In genomic region chr9:122356627-122357026, GRCh38 we compare ENCODE assay signal across 12 cellular contexts. TPM values are rescaled to one million over a fixed set of nuclear protein-coding genes. Genes with fewer than 3 reads are reported as not detected.
A peak's percentile ranks its signal among the peaks of the same experiment; 100 is the strongest.
DNase-seq lines count a peak whose midpoint lies in the region; ATAC-seq, FAIRE-seq and TF ChIP-seq lines count a peak whose summit lies in the region.
"Had no signal": no experiment of that assay in that cellular context is flagged by ENCODE, and none has a peak within 500 bp of the region (broad histone marks: within the 10 kb centered on the region; RNA-seq: fewer than 3 reads in every experiment).

No MANE protein-coding gene starts in this region.

- H3K9me3 ChIP-seq in Loucy (ENCODE audit: insufficient read depth, low read depth, low read length), result no peaks in the 10 kb centered on the region
- no peaks in the 10 kb centered on the region; the same call in 1 of the 2 replicates for H3K9me3 ChIP-seq in K562 (replicated peaks; ENCODE audit: control insufficient read depth, insufficient read depth, low read depth, low read length)
- H3K9me3 ChIP-seq in upper lobe of left lung, result no peaks in the 10 kb centered on the region

- H3K79me2 ChIP-seq in Loucy (ENCODE audit: insufficient read depth, low read length) (no peaks in the 10 kb centered on the region), K562 (ENCODE audit: control insufficient read depth, insufficient read depth, low read length) (no peaks in the 10 kb centered on the region)

- intact Hi-C loops in K562 (cut with micrococcal nuclease), result no loop called here

- TF ChIP-seq RAD21 in K562 (CRISPR knock-in tag; conservative IDR thresholded peaks at IDR 0.05 in 1 of 2, IDR thresholded peaks at IDR 0.05 in 1 of 2), result peak in 1 of 2 experiments; percentile 21; a peak in 1 of 4 replicates

- H3K27me3 Mint-ChIP-seq in neural crest cell (ENCODE audit: low read depth), result peaks cover 11% of the 10 kb centered on the region
- H3K27me3 Mint-ChIP-seq in activated T-cell treated with anti-CD3 and anti-CD28 coated beads, Interleukin-2, amount 50 U/mL, for 72 hours (ENCODE audit: low read depth), result no peaks in the 10 kb centered on the region
- H3K27me3 Mint-ChIP-seq: activated naive CD4-positive, alpha-beta T cell treated with anti-CD3 and anti-CD28 coated beads, Interleukin-2, amount 50 U/mL, for 24 hours had no signal

- no peak overlapping the region for H3K27ac ChIP-seq in K562 (ENCODE audit: extremely low read depth, low read depth, low read length)
- no peak overlapping the region for H3K27ac ChIP-seq in upper lobe of left lung
- H3K27ac ChIP-seq: SK-N-MC had no signal

- DNase-seq in GM12864 (ENCODE audit: low read depth) (no peak), K562 (ENCODE audit: extremely low read depth in 1 of 4, low spot score in 3 of 4) (peak in 1 of 4 experiments; percentile 29), neural crest cell (ENCODE audit: low read depth, low spot score) (no peak), upper lobe of left lung (no peak)
- no peak for DNase-seq in activated T-cell treated with anti-CD3 and anti-CD28 coated beads, Interleukin-2, amount 50 U/mL, for 72 hours
- DNase-seq: DMS79, NCI-H510A treated with DMSO at 0.1 percent for 48 hours had no signal

- H4K20me1 ChIP-seq in Loucy (ENCODE audit: insufficient read depth, low read length, poor library complexity, severe bottlenecking) (no peaks in the 10 kb centered on the region), K562 (replicated peaks; ENCODE audit: control insufficient read depth, insufficient read depth, low read length) (no peaks in the 10 kb centered on the region)

- H3K27ac Mint-ChIP-seq in neural crest cell (ENCODE audit: unreplicated experiment), result no peak overlapping the region
- no peak overlapping the region for H3K27ac Mint-ChIP-seq in activated T-cell treated with anti-CD3 and anti-CD28 coated beads, Interleukin-2, amount 50 U/mL, for 72 hours
- H3K27ac Mint-ChIP-seq: activated naive CD4-positive, alpha-beta T cell treated with anti-CD3 and anti-CD28 coated beads, Interleukin-2, amount 50 U/mL, for 24 hours had no signal

- H3K4me1 Mint-ChIP-seq in neural crest cell, result no peaks in the 10 kb centered on the region
- H3K4me1 Mint-ChIP-seq in activated T-cell treated with anti-CD3 and anti-CD28 coated beads, Interleukin-2, amount 50 U/mL, for 72 hours (ENCODE audit: low read depth), result peaks cover 5% of the 10 kb centered on the region
- H3K4me1 Mint-ChIP-seq: activated naive CD4-positive, alpha-beta T cell treated with anti-CD3 and anti-CD28 coated beads, Interleukin-2, amount 50 U/mL, for 24 hours had no signal

- BruUV-seq in K562 (replicated peaks; lab: Mats Ljungman, UMichigan), result no TSS peak

- TF ChIP-seq POLR2A in K562 (conservative IDR thresholded peaks at IDR 0.05), result no peak
- TF ChIP-seq POLR2A in upper lobe of left lung (IDR thresholded peaks at IDR 0.05), result no peak

- in situ Hi-C loops in K562 (cut with MboI), result no loop called here

- ATAC-seq in K562, result peak; percentile 84
- no peak for ATAC-seq in upper lobe of left lung (ENCODE audit: low FRiP score in 2 of 2)
- ATAC-seq in HG03469 (IDR thresholded peaks at IDR 0.05; ENCODE audit: unreplicated experiment), result no peak
- ATAC-seq in GM18873 (IDR thresholded peaks at IDR 0.05; ENCODE audit: low FRiP score, unreplicated experiment), result no peak
- ATAC-seq in activated T-cell treated with anti-CD3 and anti-CD28 coated beads, Interleukin-2, amount 50 U/mL, for 72 hours (replicated peaks in 1 of 2), result no peak

- no peaks in the 10 kb centered on the region for H3K4me1 ChIP-seq in Loucy (ENCODE audit: insufficient read depth, low read length, poor library complexity, severe bottlenecking)
- H3K4me1 ChIP-seq in K562 (replicated peaks in 1 of 2; ENCODE audit: control insufficient read depth in 2 of 2, insufficient read depth in 2 of 2, low read length in 2 of 2), result peaks cover 0 to 3% of the 10 kb centered on the region in 2 experiments; a peak in 1 of 5 replicates
- no peaks in the 10 kb centered on the region for H3K4me1 ChIP-seq in upper lobe of left lung

- H3K4me3 Mint-ChIP-seq in neural crest cell, result no peak overlapping the region
- H3K4me3 Mint-ChIP-seq in activated T-cell treated with anti-CD3 and anti-CD28 coated beads, Interleukin-2, amount 50 U/mL, for 72 hours, result no peak overlapping the region
- H3K4me3 Mint-ChIP-seq: activated naive CD4-positive, alpha-beta T cell treated with anti-CD3 and anti-CD28 coated beads, Interleukin-2, amount 50 U/mL, for 24 hours had no signal

- no peaks in the 10 kb centered on the region for H3K9me2 ChIP-seq in Loucy (replicated peaks; ENCODE audit: low read depth, low read length)

- H3F3A ChIP-seq in Loucy (ENCODE audit: low read depth), result no peaks in the 10 kb centered on the region

- H3K9me1 ChIP-seq in K562 (ENCODE audit: control insufficient read depth, insufficient read depth, low read length), result no peaks in the 10 kb centered on the region

- H3K27me3 ChIP-seq in Loucy (ENCODE audit: insufficient read depth, low read length, poor library complexity, severe bottlenecking) (no peaks in the 10 kb centered on the region), K562 (ENCODE audit: control insufficient read depth in 2 of 2, insufficient read depth in 2 of 2, low read length in 2 of 2) (0 out of 5 replicates have a peak, but pooled peaks cover 0 to 6% of the 10 kb centered on the region in 2 experiments), upper lobe of left lung (no peaks in the 10 kb centered on the region)

- no peaks in the 10 kb centered on the region for H3K36me3 Mint-ChIP-seq in neural crest cell (ENCODE audit: low read depth)
- peaks cover 2 to 3% of the 10 kb centered on the region in 2 donors for H3K36me3 Mint-ChIP-seq in activated T-cell treated with anti-CD3 and anti-CD28 coated beads, Interleukin-2, amount 50 U/mL, for 72 hours (ENCODE audit: insufficient read depth in 2 of 2)

- no peak overlapping the region for H3K4me2 ChIP-seq in Loucy (ENCODE audit: low read depth, low read length, poor library complexity, severe bottlenecking)
- H3K4me2 ChIP-seq in K562 (ENCODE audit: insufficient read depth, low read length), result no peak overlapping the region

- H3K4me3 ChIP-seq in GM12864 (ENCODE audit: low read depth, low read length) (no peak overlapping the region), Loucy (ENCODE audit: low read length, poor library complexity, severe bottlenecking) (no peak overlapping the region), K562 (no peak overlapping the region), upper lobe of left lung (no peak overlapping the region)
- H3K4me3 ChIP-seq: SK-N-MC had no signal

- H3K9ac ChIP-seq in Loucy (ENCODE audit: low read depth, low read length, poor library complexity, severe bottlenecking) (no peak overlapping the region), K562 (ENCODE audit: insufficient read depth in 1 of 2, low read depth in 2 of 2, low read length in 2 of 2) (no peak overlapping the region)

- peaks cover 12% of the 10 kb centered on the region for H3K9me3 Mint-ChIP-seq in neural crest cell
- H3K9me3 Mint-ChIP-seq in activated T-cell treated with anti-CD3 and anti-CD28 coated beads, Interleukin-2, amount 50 U/mL, for 72 hours, result peaks cover 3 to 4% of the 10 kb centered on the region in 2 donors
- H3K9me3 Mint-ChIP-seq: activated naive CD4-positive, alpha-beta T cell treated with anti-CD3 and anti-CD28 coated beads, Interleukin-2, amount 50 U/mL, for 24 hours had no signal

- FAIRE-seq in K562 (lab: Jason Lieb, UNC), result peak; percentile 67

- CTCF ChIA-PET in K562 (lab: Yijun Ruan, JAX; ENCODE audit: low intra/inter-chr PET ratio), result no interaction called here

- H3K36me3 ChIP-seq in Loucy (ENCODE audit: insufficient read depth, low read length), result no peaks in the 10 kb centered on the region
- H3K36me3 ChIP-seq in K562 (ENCODE audit: control insufficient read depth, insufficient read depth, low read length), result no peaks in the 10 kb centered on the region
- H3K36me3 ChIP-seq in upper lobe of left lung, result no peaks in the 10 kb centered on the region

- POLR2A ChIA-PET in K562 (lab: Yijun Ruan, JAX), result interaction anchor here (1.1 kb wide), 2 partner anchors 17 to 232 kb away, joined by 4 to 7 read pairs; no protein-coding TSS in a partner anchor

- TF ChIP-seq CTCF in GM12864 (IDR thresholded peaks at IDR 0.05; ENCODE audit: low read depth, low read length, missing control alignments) (peak; percentile 47), Loucy (conservative IDR thresholded peaks at IDR 0.05; ENCODE audit: low read length) (peak; percentile 57), K562 (IDR thresholded peaks at IDR 0.05 in 2 of 3, conservative IDR thresholded peaks at IDR 0.05 in 1 of 3; ENCODE audit: insufficient read depth in 2 of 3, low read depth in 1 of 3, low read length in 3 of 3) (peak; percentile 52 to 63 (median 53)), neural crest cell (conservative IDR thresholded peaks at IDR 0.05) (peak; percentile 45), upper lobe of left lung (IDR thresholded peaks at IDR 0.05) (no peak)

- TF ChIP-seq EP300 in K562 (IDR thresholded peaks at IDR 0.05; ENCODE audit: low read length) (no peak), upper lobe of left lung (IDR thresholded peaks at IDR 0.05) (no peak)

- 8% methylated on average over 2 of the region's 2 CpGs for WGBS in K562 (ENCODE audit: insufficient coverage, low coverage, missing lambda C conversion rate)
- 38 to 56% methylated on average over 2 of the region's 2 CpGs for WGBS in upper lobe of left lung, 2 donors

- H2AFZ ChIP-seq in Loucy (ENCODE audit: low read length) (no peak overlapping the region), K562 (ENCODE audit: low read depth, low read length) (no peak overlapping the region)

RNA-seq across cellular contexts. Expression of gene PTGS1, which starts 14.2 kb away (rescaled TPM):
- 8.0 and 9.1 TPM in 2 replicates for total RNA-seq in K562 (2011; cell fraction: chromatin; rRNA removed; ENCODE audit: low replicate concordance)
- 6.3 and 7.7 TPM in 2 replicates for total RNA-seq in K562 (2011; cell fraction: nucleolus; rRNA removed)
- total RNA-seq in K562 (2011; cell fraction: nucleoplasm; rRNA removed), result 9.9 and 10.5 TPM in 2 replicates
- total RNA-seq in K562 (2014; rRNA removed), result 4.9 and 5.3 TPM in 2 replicates
- 3.4 and 3.6 TPM in 2 replicates for total RNA-seq in K562 (2014; rRNA removed; fragmentation: Illumina TruSeq; extraction: Trizol)
- 3.8 and 4.5 TPM in 2 replicates for total RNA-seq in K562 (2015; rRNA removed; fragmentation: Illumina TruSeq; extraction: Trizol)
- 7.2 and 9.1 TPM in 2 replicates for total RNA-seq in K562 (2021)
- 5.2 and 12.9 TPM in 2 replicates for polyA plus RNA-seq in K562 (2011; rRNA removed)
- polyA plus RNA-seq in K562 (2011; cell fraction: cytosol; rRNA removed), result 6.5 and 21.2 TPM in 2 replicates
- polyA plus RNA-seq in K562 (2011; cell fraction: nucleus; rRNA removed), result 6.4 and 18.4 TPM in 2 replicates
- 10.4 and 10.8 TPM in 2 replicates for polyA plus RNA-seq in K562 (2012)
- polyA plus RNA-seq in K562 (2014; fragmentation: Illumina TruSeq; extraction: Trizol), result 7.2 and 7.5 TPM in 2 replicates
- polyA plus RNA-seq in K562 (2014; fragmentation: Nextera tagmentation; extraction: Ambion mirVana), result 1 to 10 TPM; 3.7 to 8.2 TPM
- polyA plus RNA-seq in K562 (2014; rRNA removed), result 4.0 and 5.8 TPM in 2 replicates
- polyA minus RNA-seq in K562 (2011; rRNA and poly(A)+ RNA removed), result 2.5 and 6.5 TPM in 2 replicates
- 3.0 and 6.0 TPM in 2 replicates for polyA minus RNA-seq in K562 (2011; cell fraction: cytosol; rRNA and poly(A)+ RNA removed)
- 1.6 and 2.3 TPM in 2 replicates for polyA minus RNA-seq in K562 (2011; cell fraction: nucleus; rRNA and poly(A)+ RNA removed)
- 0.16 and 0.37 TPM in 2 replicates for total RNA-seq in neural crest cell
- total RNA-seq in upper lobe of left lung, result 10 to 100 TPM in 2 of 6 donors, 1 to 10 TPM in 4; 5.0 to 21.4 (median 8.5) TPM
- under 1 TPM; 0.17 to 0.58 TPM for total RNA-seq in activated T-cell treated with anti-CD3 and anti-CD28 coated beads, Interleukin-2, amount 50 U/mL, for 72 hours

Comparison
In these comparisons a context has a peak if more than half of its experiments do, and no peak if none do; other contexts are left out.
1. CTCF ChIP-seq: peak in GM12864 (single experiment), Loucy (single experiment), K562 (3 of 3) and neural crest cell (single experiment); none in upper lobe of left lung (0 of 6).